ENCODE assay signal across 9 cellular contexts in the genomic region with DNA sequence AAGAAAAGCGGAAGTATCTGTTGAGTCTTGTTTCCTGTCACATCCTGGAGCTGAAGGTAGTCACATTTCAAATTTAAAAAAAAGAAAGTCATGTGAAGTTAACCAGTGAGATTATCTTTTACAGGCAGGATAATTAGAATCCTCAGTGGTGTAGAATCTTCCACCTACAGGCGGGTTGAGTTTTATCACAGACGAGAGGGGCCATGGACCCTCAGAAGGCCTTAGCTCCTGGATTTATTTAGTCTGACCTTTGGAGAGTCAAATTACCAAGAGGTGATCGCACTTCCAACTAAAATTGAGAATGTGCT. TPM values are rescaled to one million over a fixed set of nuclear protein-coding genes. Genes with fewer than 3 reads are reported as not detected.
DNase-seq lines count a peak whose midpoint lies in the region; ATAC-seq, FAIRE-seq and TF ChIP-seq lines count a peak whose summit lies in the region.
"Had no signal": no experiment of that assay in that cellular context is flagged by ENCODE, and none has a peak within 500 bp of the region (broad histone marks: within the 10 kb centered on the region; RNA-seq: fewer than 3 reads in every experiment).

No MANE protein-coding gene starts in this region.

- no peak overlapping the region for H3K27ac ChIP-seq in keratinocyte (ENCODE audit: control insufficient read depth, insufficient read depth, low read length)
- H3K27ac ChIP-seq in transverse colon = peak overlapping the region in 3 of 4 donors; percentile 31 to 74 (median 60)

- no peaks in the 10 kb centered on the region for H3K27me3 Mint-ChIP-seq in activated naive CD4-positive, alpha-beta T cell treated with anti-CD3 and anti-CD28 coated beads for 36 hours (ENCODE audit: low read depth)
- no peaks in the 10 kb centered on the region for H3K27me3 Mint-ChIP-seq in activated CD8-positive, alpha-beta T cell treated with anti-CD3 and anti-CD28 coated beads for 36 hours

- H2AFZ ChIP-seq in keratinocyte (ENCODE audit: control insufficient read depth, low read length) = peak overlapping the region; percentile 1

- H3K4me2 ChIP-seq in keratinocyte (ENCODE audit: control insufficient read depth, extremely low read depth, insufficient read depth, low read depth, low read length) = no peak overlapping the region

- H3K4me3 ChIP-seq in keratinocyte (ENCODE audit: control insufficient read depth in 2 of 3, extremely low read depth in 1 of 3, insufficient read depth in 2 of 3, low read depth in 1 of 3, low read length in 3 of 3) (no peak overlapping the region), transverse colon (no peak overlapping the region), BE2C (ENCODE audit: low read depth, low read length) (no peak overlapping the region)

- 68 to 82% methylated on average over 2 to 4 of the region's 4 CpGs for WGBS in transverse colon (ENCODE audit: low coverage in 1 of 2), 2 donors

- POLR2A ChIA-PET in activated CD8-positive, alpha-beta T cell treated with anti-CD3 and anti-CD28 coated beads for 36 hours (lab: Charles Lee) = interaction anchor here (0.8 to 3.3 kb wide), 12 partner anchors 8 to 67 kb away, joined by 3 to 38 read pairs (median 6); partner anchors contain the start of gene GNG2

- H3K79me2 ChIP-seq in keratinocyte (ENCODE audit: control insufficient read depth, insufficient read depth, low read length) = no peaks in the 10 kb centered on the region

- H3K9me1 ChIP-seq in keratinocyte (ENCODE audit: control insufficient read depth, extremely low read depth, insufficient read depth, low read length) = no peaks in the 10 kb centered on the region

- CTCF ChIA-PET in activated naive CD4-positive, alpha-beta T cell treated with anti-CD3 and anti-CD28 coated beads for 36 hours (lab: Charles Lee) = interaction anchor here (0.7 to 2.1 kb wide), 6 partner anchors 13 to 132 kb away, joined by 3 to 9 read pairs (median 4); partner anchors contain the start of gene GNG2
- CTCF ChIA-PET in activated CD8-positive, alpha-beta T cell treated with anti-CD3 and anti-CD28 coated beads for 36 hours (lab: Charles Lee) = interaction anchor here (0.7 to 2.4 kb wide), 7 partner anchors 13 to 131 kb away, joined by 3 to 7 read pairs (median 3); partner anchors contain the start of gene GNG2

- peaks cover 4% of the 10 kb centered on the region for H3K4me1 ChIP-seq in keratinocyte (ENCODE audit: control insufficient read depth, extremely low read depth, insufficient read depth, low read length)
- H3K4me1 ChIP-seq in transverse colon = peaks cover 0 to 5% (median 0%) of the 10 kb centered on the region in 4 donors
- peaks cover 18% of the 10 kb centered on the region for H3K4me1 ChIP-seq in BE2C

- H3K36me3 ChIP-seq in keratinocyte (ENCODE audit: control insufficient read depth in 2 of 2, extremely low read depth in 1 of 2, insufficient read depth in 2 of 2, low read length in 2 of 2) = no peaks in the 10 kb centered on the region
- H3K36me3 ChIP-seq in transverse colon = no peaks in the 10 kb centered on the region
- no peaks in the 10 kb centered on the region for H3K36me3 ChIP-seq in BE2C

- dilution Hi-C loops in keratinocyte (cut with MboI; ENCODE audit: extremely low pct_ligation_motif_present, low sequenced_read_pairs) = no loop called here

- peaks cover 28% of the 10 kb centered on the region for H3K36me3 Mint-ChIP-seq in activated naive CD4-positive, alpha-beta T cell treated with anti-CD3 and anti-CD28 coated beads for 36 hours (ENCODE audit: low read depth)
- H3K36me3 Mint-ChIP-seq in activated CD8-positive, alpha-beta T cell treated with anti-CD3 and anti-CD28 coated beads for 36 hours (ENCODE audit: low read depth) = peaks cover 38% of the 10 kb centered on the region

- peak overlapping the region; percentile 100 for H3K27ac Mint-ChIP-seq in activated naive CD4-positive, alpha-beta T cell treated with anti-CD3 and anti-CD28 coated beads for 36 hours
- peak overlapping the region; percentile 97 for H3K27ac Mint-ChIP-seq in activated CD8-positive, alpha-beta T cell treated with anti-CD3 and anti-CD28 coated beads for 36 hours

- peaks cover 27% of the 10 kb centered on the region for H3K9me3 Mint-ChIP-seq in activated naive CD4-positive, alpha-beta T cell treated with anti-CD3 and anti-CD28 coated beads for 36 hours
- H3K9me3 Mint-ChIP-seq in activated CD8-positive, alpha-beta T cell treated with anti-CD3 and anti-CD28 coated beads for 36 hours = peaks cover 37% of the 10 kb centered on the region

- no peak overlapping the region for H3K9ac ChIP-seq in keratinocyte (ENCODE audit: control insufficient read depth, extremely low read depth, insufficient read depth, low read length)

- no peak for ATAC-seq in activated CD8-positive, alpha-beta T cell treated with anti-CD3 and anti-CD28 coated beads for 36 hours
- no peak for ATAC-seq in esophagus mucosa
- no peak for ATAC-seq in GM18909 (IDR thresholded peaks at IDR 0.05; ENCODE audit: poor library complexity, unreplicated experiment)

- in situ Hi-C loops in transverse colon (cut with MboI; ENCODE audit: low pct_ligation_motif_present in 1 of 4, low pct_unique_long_range_greater_than_20kb in 1 of 4, low sequenced_read_pairs in 3 of 4) = no loop called here

- H3K4me3 Mint-ChIP-seq in activated naive CD4-positive, alpha-beta T cell treated with anti-CD3 and anti-CD28 coated beads for 36 hours = peak overlapping the region; percentile 85
- peak overlapping the region; percentile 82 for H3K4me3 Mint-ChIP-seq in activated CD8-positive, alpha-beta T cell treated with anti-CD3 and anti-CD28 coated beads for 36 hours

- H3K27me3 ChIP-seq in keratinocyte (ENCODE audit: control insufficient read depth, extremely low read depth, insufficient read depth, low read length) (peaks cover 3% of the 10 kb centered on the region), transverse colon (no peaks in the 10 kb centered on the region), BE2C (no peaks in the 10 kb centered on the region)

- no peak for TF ChIP-seq EP300 in transverse colon (IDR thresholded peaks at IDR 0.05; ENCODE audit: low read depth)

- H3K9me3 ChIP-seq in keratinocyte (ENCODE audit: control insufficient read depth, low read depth, low read length) (no peaks in the 10 kb centered on the region), transverse colon (no peaks in the 10 kb centered on the region), BE2C (no peaks in the 10 kb centered on the region)

- no peak for FAIRE-seq in keratinocyte (lab: Jason Lieb, UNC)

- no peak for TF ChIP-seq CTCF in activated CD8-positive, alpha-beta T cell treated with anti-CD3 and anti-CD28 coated beads for 36 hours (IDR thresholded peaks at IDR 0.05)
- TF ChIP-seq CTCF in keratinocyte (optimal IDR thresholded peaks at IDR 0.05 in 1 of 3, IDR thresholded peaks at IDR 0.05 in 1 of 3, conservative IDR thresholded peaks at IDR 0.05 in 1 of 3; ENCODE audit: extremely low read depth in 1 of 3, insufficient read depth in 2 of 3, low read length in 3 of 3) (no peak), transverse colon (IDR thresholded peaks at IDR 0.05) (no peak), BE2C (IDR thresholded peaks at IDR 0.05; ENCODE audit: low read depth, low read length) (no peak)

- intact Hi-C loops in activated naive CD4-positive, alpha-beta T cell treated with anti-CD3 and anti-CD28 coated beads for 36 hours (cut with micrococcal nuclease) = loop anchor here (1.0 to 10.0 kb wide), 20 partner anchors 13 to 1983 kb away; partner anchors contain the start of genes GNG2, GPR137C, RTRAF and TXNDC16
- intact Hi-C loops in activated CD8-positive, alpha-beta T cell treated with anti-CD3 and anti-CD28 coated beads for 36 hours (cut with micrococcal nuclease) = loop anchor here (1.0 to 5.0 kb wide), 3 partner anchors 13 to 135 kb away; partner anchors contain the start of gene GNG2
- intact Hi-C loops in transverse colon (cut with DNase I; ENCODE audit: low total_unique reads) = no loop called here

- no peaks in the 10 kb centered on the region for H4K20me1 ChIP-seq in keratinocyte (ENCODE audit: control insufficient read depth, extremely low read depth, insufficient read depth, low read length)

- no peak for TF ChIP-seq POLR2A in transverse colon (IDR thresholded peaks at IDR 0.05)

- peaks cover 77% of the 10 kb centered on the region for H3K4me1 Mint-ChIP-seq in activated naive CD4-positive, alpha-beta T cell treated with anti-CD3 and anti-CD28 coated beads for 36 hours (ENCODE audit: low read depth)
- H3K4me1 Mint-ChIP-seq in activated CD8-positive, alpha-beta T cell treated with anti-CD3 and anti-CD28 coated beads for 36 hours (ENCODE audit: low read depth) = peaks cover 75% of the 10 kb centered on the region

- no peak for DNase-seq in activated naive CD4-positive, alpha-beta T cell treated with anti-CD3 and anti-CD28 coated beads for 36 hours
- DNase-seq in activated naive CD4-positive, alpha-beta T cell treated with anti-CD3 and anti-CD28 coated beads, Interleukin-2, amount 50 U/mL, for 16 hours = no peak
- no peak for DNase-seq in activated CD8-positive, alpha-beta T cell treated with anti-CD3 and anti-CD28 coated beads for 36 hours
- DNase-seq in keratinocyte (ENCODE audit: low read depth, low spot score) = no peak
- DNase-seq in transverse colon = no peak
- no peak for DNase-seq in BE2C
- DNase-seq: amniotic stem cell had no signal

RNA-seq across cellular contexts. Expression of gene GNG2, which starts 13.0 kb away (rescaled TPM):
- total RNA-seq in activated naive CD4-positive, alpha-beta T cell treated with anti-CD3 and anti-CD28 coated beads for 36 hours = 100 to 1,000 TPM; 176 to 181 TPM
- 100 to 1,000 TPM; 174 to 184 TPM for total RNA-seq in activated CD8-positive, alpha-beta T cell treated with anti-CD3 and anti-CD28 coated beads for 36 hours
- polyA plus RNA-seq in keratinocyte = 0.21 to 0.39 TPM (median 0.28 TPM) in 3 replicates
- not detected for polyA plus RNA-seq in keratinocyte (2011; ENCODE audit: low read depth)
- polyA plus RNA-seq in keratinocyte (2011; cell fraction: cytosol; rRNA removed) = 0.35 and 0.40 TPM in 2 replicates
- 0.45 TPM in 1 of 2 replicates, not detected in the other for polyA plus RNA-seq in keratinocyte (2011; cell fraction: nucleus; rRNA removed)
- polyA plus RNA-seq in keratinocyte (2012; ENCODE audit: low replicate concordance) = 0.30 TPM in 1 of 2 replicates, not detected in the other
- polyA minus RNA-seq in keratinocyte = 0.86 TPM in 1 of 3 replicates, not detected in the others
- polyA minus RNA-seq in keratinocyte (2011; cell fraction: cytosol; rRNA and poly(A)+ RNA removed) = not detected
- polyA minus RNA-seq in keratinocyte (2011; cell fraction: nucleus; rRNA and poly(A)+ RNA removed) = 0.70 TPM in 1 of 2 replicates, not detected in the other
- total RNA-seq in transverse colon (10 to 100 TPM in 3 of 4 donors, 1 to 10 TPM in 1; 7.5 to 32.8 (median 14.2) TPM), esophagus mucosa (1.5 TPM)
- 50.1 TPM for polyA plus RNA-seq in BE2C (2012; ENCODE audit: insufficient read depth, insufficient read length, low read depth)

Comparison
In these comparisons a context has a peak if more than half of its experiments do, and no peak if none do; other contexts are left out.
1. RNA of gene GNG2, which starts 13.0 kb away (total RNA-seq): 174 to 184 TPM in activated CD8-positive, alpha-beta T cell treated with anti-CD3 and anti-CD28 coated beads for 36 hours and 176 to 181 TPM in activated naive CD4-positive, alpha-beta T cell treated with anti-CD3 and anti-CD28 coated beads for 36 hours; 7.5 to 32.8 TPM in transverse colon and 1.5 TPM in esophagus mucosa (single experiment); every median in the first group is over 4 times any median in the second.